17 cellular contexts compared by ENCODE assay signal in genomic region chr5:180332861-180333260, GRCh38. TPM values are rescaled to one million over a fixed set of nuclear protein-coding genes. Genes with fewer than 3 reads are reported as not detected.
DNase-seq lines count a peak whose midpoint lies in the region; ATAC-seq and TF ChIP-seq lines count a peak whose summit lies in the region.
"Had no signal": no experiment of that assay in that cellular context is flagged by ENCODE, and none has a peak within 500 bp of the region (broad histone marks: within the 10 kb centered on the region; RNA-seq: fewer than 3 reads in every experiment).

No MANE protein-coding gene starts in this region.

- H3K4me1 ChIP-seq in left ventricle myocardium inferior: peaks cover 6% of the 10 kb centered on the region
- peaks cover 17% of the 10 kb centered on the region for H3K4me1 ChIP-seq in neural progenitor cell

- H3K4me3 ChIP-seq in left ventricle myocardium inferior (no peak overlapping the region), neural progenitor cell (no peak overlapping the region)

- POLR2A ChIA-PET in WTC11 (lab: Charles Lee): interaction anchor here (1.6 to 1.8 kb wide), 2 partner anchors 11 to 21 kb away, joined by 8 read pairs; partner anchors contain the start of gene GFPT2

- H3F3A ChIP-seq in neural progenitor cell (ENCODE audit: low read depth): peaks cover 22% of the 10 kb centered on the region

- H3K4me3 Mint-ChIP-seq in WTC11 (no peak overlapping the region), neural progenitor cell (peak overlapping the region; percentile 10)
- no peak overlapping the region for H3K4me3 Mint-ChIP-seq in activated naive CD4-positive, alpha-beta T cell treated with anti-CD3 and anti-CD28 coated beads for 36 hours
- H3K4me3 Mint-ChIP-seq: CD8-positive, alpha-beta T cell had no signal

- H3K36me3 ChIP-seq in left ventricle myocardium inferior: peaks cover 27% of the 10 kb centered on the region
- H3K36me3 ChIP-seq in neural progenitor cell: no peaks in the 10 kb centered on the region

- H3K4me2 ChIP-seq in neural progenitor cell: no peak overlapping the region

- no peak overlapping the region for H2AFZ ChIP-seq in neural progenitor cell (replicated peaks)

- ATAC-seq in Right ventricle myocardium superior (ENCODE audit: poor library complexity) (no peak), WTC11 (no peak), SK-N-SH treated with all-trans-retinoic acid at 6 μM for 48 hours (no peak)
- ATAC-seq: CD8-positive, alpha-beta T cell had no signal

- H3K9me3 ChIP-seq in left ventricle myocardium inferior (replicated peaks): no peaks in the 10 kb centered on the region
- H3K9me3 ChIP-seq in neural progenitor cell (ENCODE audit: low read depth): no peaks in the 10 kb centered on the region

- H4K20me1 ChIP-seq in neural progenitor cell (ENCODE audit: low read depth): no peaks in the 10 kb centered on the region

- H3K27me3 ChIP-seq in left ventricle myocardium inferior (ENCODE audit: low read depth) (peaks cover 58% of the 10 kb centered on the region), neural progenitor cell (no peaks in the 10 kb centered on the region)

- peak overlapping the region; percentile 66 for H3K27ac ChIP-seq in left ventricle myocardium inferior (replicated peaks)
- H3K27ac ChIP-seq in neural progenitor cell: no peak overlapping the region
- H3K27ac ChIP-seq: 22Rv1 had no signal

- H3K27me3 Mint-ChIP-seq in WTC11 (ENCODE audit: low read depth): no peaks in the 10 kb centered on the region
- peaks cover 7% of the 10 kb centered on the region for H3K27me3 Mint-ChIP-seq in neural progenitor cell (ENCODE audit: insufficient read depth, low read depth)
- H3K27me3 Mint-ChIP-seq in activated naive CD4-positive, alpha-beta T cell treated with anti-CD3 and anti-CD28 coated beads for 36 hours (ENCODE audit: low read depth): peaks cover 16% of the 10 kb centered on the region

- no peak overlapping the region for H3K9ac ChIP-seq in neural progenitor cell

- DNase-seq in left ventricle myocardium inferior (no peak), Right ventricle myocardium superior (no peak), WTC11 (ENCODE audit: low spot score) (no peak), neural progenitor cell (ENCODE audit: low spot score) (no peak), amniotic stem cell (lab: John Stamatoyannopoulos, UW) (no peak), nucleus accumbens (lab: John Stamatoyannopoulos, UW) (no peak)
- no peak for DNase-seq in activated naive CD4-positive, alpha-beta T cell treated with anti-CD3 and anti-CD28 coated beads for 36 hours
- DNase-seq: CD8-positive, alpha-beta T cell; DMS79; Karpas-422; MM.1S; NCI-H1105; NCI-H1694; NCI-H2227 treated with DMSO at 0.1 percent for 48 hours; NCI-H524 had no signal

- no peak for TF ChIP-seq CTCF in left ventricle myocardium inferior (IDR thresholded peaks at IDR 0.05; ENCODE audit: borderline replicate concordance)
- TF ChIP-seq CTCF in WTC11 (IDR thresholded peaks at IDR 0.05): no peak
- no peak for TF ChIP-seq CTCF in neural progenitor cell (IDR thresholded peaks at IDR 0.05)

- no peaks in the 10 kb centered on the region for H3K79me2 ChIP-seq in neural progenitor cell (ENCODE audit: low read depth)

- peaks cover 6% of the 10 kb centered on the region; the same call in 1 of the 2 replicates for H3K9me3 Mint-ChIP-seq in WTC11
- peaks cover 3% of the 10 kb centered on the region for H3K9me3 Mint-ChIP-seq in neural progenitor cell
- H3K9me3 Mint-ChIP-seq in activated naive CD4-positive, alpha-beta T cell treated with anti-CD3 and anti-CD28 coated beads for 36 hours: no peaks in the 10 kb centered on the region
- H3K9me3 Mint-ChIP-seq: CD8-positive, alpha-beta T cell had no signal

- CTCF ChIA-PET in WTC11 (lab: Charles Lee): interaction anchor here (0.6 to 3.5 kb wide), 18 partner anchors 10 to 289 kb away, joined by 3 to 53 read pairs (median 7); partner anchors contain the start of genes GFPT2 and RASGEF1C
- CTCF ChIA-PET in activated naive CD4-positive, alpha-beta T cell treated with anti-CD3 and anti-CD28 coated beads for 36 hours (lab: Charles Lee): no interaction called here

- intact Hi-C loops in left ventricle myocardium inferior (cut with micrococcal nuclease): no loop called here
- intact Hi-C loops in Right ventricle myocardium superior (cut with DNase I): no loop called here
- intact Hi-C loops in activated naive CD4-positive, alpha-beta T cell treated with anti-CD3 and anti-CD28 coated beads for 36 hours (cut with micrococcal nuclease): no loop called here

- H3K27ac Mint-ChIP-seq in WTC11 (peak overlapping the region; percentile 92; the same call in 1 of the 2 replicates), neural progenitor cell (no peak overlapping the region)
- H3K27ac Mint-ChIP-seq in activated naive CD4-positive, alpha-beta T cell treated with anti-CD3 and anti-CD28 coated beads for 36 hours: no peak overlapping the region
- H3K27ac Mint-ChIP-seq: CD8-positive, alpha-beta T cell had no signal

- H3K36me3 Mint-ChIP-seq in WTC11 (peaks cover 88% of the 10 kb centered on the region), neural progenitor cell (peaks cover 36% of the 10 kb centered on the region)
- no peaks in the 10 kb centered on the region for H3K36me3 Mint-ChIP-seq in activated naive CD4-positive, alpha-beta T cell treated with anti-CD3 and anti-CD28 coated beads for 36 hours (ENCODE audit: low read depth)
- H3K36me3 Mint-ChIP-seq: CD8-positive, alpha-beta T cell had no signal

- H3K4me1 Mint-ChIP-seq in WTC11: peaks cover 42% of the 10 kb centered on the region
- H3K4me1 Mint-ChIP-seq in neural progenitor cell: peaks cover 21% of the 10 kb centered on the region
- no peaks in the 10 kb centered on the region for H3K4me1 Mint-ChIP-seq in activated naive CD4-positive, alpha-beta T cell treated with anti-CD3 and anti-CD28 coated beads for 36 hours (ENCODE audit: low read depth)

TF ChIP-seq in WTC11, 78 proteins besides CTCF, POLR2A, EP300 and RAD21 (continues in another document):
- TF ChIP-seq GTF2I (CRISPR knock-in tag; conservative IDR thresholded peaks at IDR 0.05) (no peak), STAT6 (CRISPR knock-in tag; conservative IDR thresholded peaks at IDR 0.05; ENCODE audit: low read depth) (no peak)

TF ChIP-seq in SK-N-SH treated with all-trans-retinoic acid at 6 μM for 48 hours, 23 proteins besides CTCF, POLR2A, EP300 and RAD21 (continues in another document):
- TF ChIP-seq ARNTL (CRISPR knock-in tag; IDR thresholded peaks at IDR 0.05; ENCODE audit: borderline replicate concordance, low read depth): no peak
- no peak for TF ChIP-seq POU6F1 (CRISPR knock-in tag; IDR thresholded peaks at IDR 0.05; ENCODE audit: borderline replicate concordance, low read depth)
- TF ChIP-seq SNAI2 (CRISPR knock-in tag; IDR thresholded peaks at IDR 0.05): no peak
- no peak for TF ChIP-seq RARB (CRISPR knock-in tag; IDR thresholded peaks at IDR 0.05)
- TF ChIP-seq ZNF70 (CRISPR knock-in tag; IDR thresholded peaks at IDR 0.05): no peak
- TF ChIP-seq ZFP30 (CRISPR knock-in tag; IDR thresholded peaks at IDR 0.05): no peak
- TF ChIP-seq OSR1 (CRISPR knock-in tag; IDR thresholded peaks at IDR 0.05): no peak
- TF ChIP-seq CSRNP3 (CRISPR knock-in tag; IDR thresholded peaks at IDR 0.05): no peak
- no peak for TF ChIP-seq CREB5 (CRISPR knock-in tag; IDR thresholded peaks at IDR 0.05; ENCODE audit: low read depth)
- no peak for TF ChIP-seq CSDC2 (CRISPR knock-in tag; IDR thresholded peaks at IDR 0.05)

RNA-seq across cellular contexts. Expression of gene GFPT2, which starts 20.3 kb away (rescaled TPM):
- total RNA-seq in left ventricle myocardium inferior: 8.4 TPM
- total RNA-seq in Right ventricle myocardium superior: 13.3 TPM
- 124 to 138 TPM (median 136 TPM) in 3 replicates for total RNA-seq in WTC11 (2021)
- total RNA-seq in neural progenitor cell (ENCODE audit: low replicate concordance): 18.9 and 20.3 TPM in 2 replicates
- under 1 TPM; 0.22 to 0.33 TPM for total RNA-seq in activated naive CD4-positive, alpha-beta T cell treated with anti-CD3 and anti-CD28 coated beads for 36 hours

RNA-seq across cellular contexts. Expression of gene MAPK9, which starts 41.0 kb away (rescaled TPM):
- total RNA-seq in left ventricle myocardium inferior: 40.9 TPM
- 42.4 TPM for total RNA-seq in Right ventricle myocardium superior
- 42.4 to 42.9 TPM (median 42.9 TPM) in 3 replicates for total RNA-seq in WTC11 (2021)
- 31.5 and 40.6 TPM in 2 replicates for total RNA-seq in neural progenitor cell (ENCODE audit: low replicate concordance)
- 10 to 100 TPM; 30.8 to 34.4 TPM for total RNA-seq in activated naive CD4-positive, alpha-beta T cell treated with anti-CD3 and anti-CD28 coated beads for 36 hours
